ENCODE assay signal across 15 cellular contexts in the genomic region with DNA sequence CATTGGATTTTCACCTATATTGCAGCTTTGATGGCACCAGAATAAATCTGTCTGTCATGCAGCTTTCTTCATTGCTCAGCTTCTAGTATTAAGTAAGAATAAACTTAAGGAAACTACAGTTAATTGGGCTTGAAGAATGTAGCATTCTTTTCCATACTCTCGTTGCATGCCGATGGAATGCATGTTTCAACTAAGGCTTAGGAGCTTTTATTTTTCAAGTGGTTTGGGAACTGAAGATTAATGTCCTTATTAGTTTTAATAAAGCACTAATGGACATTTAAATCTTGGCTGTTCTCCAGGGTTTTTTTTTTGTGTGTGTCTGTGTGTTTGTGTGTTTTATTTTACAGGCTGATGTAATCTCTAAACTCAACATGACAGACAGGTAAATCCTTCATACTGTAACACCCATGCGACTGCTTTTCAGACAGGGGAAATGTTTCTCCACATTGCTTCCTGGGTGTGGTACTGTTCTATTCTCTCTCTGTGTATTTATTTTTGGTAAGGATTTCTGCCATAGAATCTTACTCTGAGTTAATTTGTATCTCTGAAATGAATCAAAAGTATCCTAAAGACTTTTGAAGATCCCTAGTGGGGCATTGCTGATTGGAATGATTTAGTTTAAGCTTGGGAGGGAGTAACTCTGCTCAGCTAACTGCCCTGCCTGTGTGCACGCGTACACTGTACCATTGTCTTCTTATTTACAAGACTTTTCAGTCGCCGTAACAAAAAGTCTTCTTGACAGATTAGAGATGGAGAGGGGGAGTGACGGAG. TPM values are rescaled to one million over a fixed set of nuclear protein-coding genes. Genes with fewer than 3 reads are reported as not detected.
DNase-seq lines count a peak whose midpoint lies in the region; ATAC-seq and TF ChIP-seq lines count a peak whose summit lies in the region.
"Had no signal": no experiment of that assay in that cellular context is flagged by ENCODE, and none has a peak within 500 bp of the region (broad histone marks: within the 10 kb centered on the region; RNA-seq: fewer than 3 reads in every experiment).

No MANE protein-coding gene starts in this region.

- CTCF ChIA-PET in activated CD4-positive, alpha-beta T cell treated with anti-CD3 and anti-CD28 coated beads for 36 hours (lab: Charles Lee) = interaction anchor here (0.6 to 1.5 kb wide), 6 partner anchors 9 to 532 kb away, joined by 3 to 5 read pairs (median 3); no protein-coding TSS in a partner anchor

- ATAC-seq in activated CD4-positive, alpha-beta T cell treated with anti-CD3 and anti-CD28 coated beads for 36 hours = no peak
- no peak for ATAC-seq in HG03108 (IDR thresholded peaks at IDR 0.05; ENCODE audit: unreplicated experiment)
- ATAC-seq: A549 had no signal

- DNase-seq in activated CD4-positive, alpha-beta T cell treated with anti-CD3 and anti-CD28 coated beads, Interleukin-2, amount 10 ng/mL, durations not matched to agents 24 days and 14 days = no peak
- DNase-seq in activated CD4-positive, alpha-beta T cell treated with anti-CD3 and anti-CD28 coated beads for 36 hours = no peak
- DNase-seq in activated T-helper 1 cell treated with anti-CD3 and anti-CD28 coated beads, Interleukin-12 subunit alpha, Interleukin-12 subunit beta, Interleukin-2, Interleukin-4 antibody, amounts not matched to agents 30 ng/mL and 10 ng/mL and 1 ng/mL, durations not matched to agents 14 hours and 24 hours and 36 hours (ENCODE audit: low spot score) = no peak
- DNase-seq in hepatocyte (ENCODE audit: low spot score) (no peak), suprapubic skin (ENCODE audit: low spot score in 2 of 2) (no peak), NCI-H1105 treated with DMSO at 0.1 percent for 48 hours (lab: John Stamatoyannopoulos, UW) (no peak), glutamatergic neuron (no peak)
- DNase-seq: activated CD4-positive, CD25-positive, alpha-beta regulatory T cell treated with anti-CD3 and anti-CD28 coated beads, Interleukin-2, amount 50 U/mL, for 72 hours; activated naive CD4-positive, alpha-beta T cell; DMS53; effector memory CD4-positive, alpha-beta T cell; NCI-H226; stimulated activated CD8-positive, alpha-beta memory T cell treated with anti-CD3 and anti-CD28 coated beads, Interleukin-4, amount 100 ng/mL, for 48 hours had no signal

- intact Hi-C loops in activated CD4-positive, alpha-beta T cell treated with anti-CD3 and anti-CD28 coated beads, Interleukin-2, amount 10 ng/mL, durations not matched to agents 24 days and 14 days (cut with micrococcal nuclease) = no loop called here
- intact Hi-C loops in activated CD4-positive, alpha-beta T cell treated with anti-CD3 and anti-CD28 coated beads for 36 hours (cut with DNase I, micrococcal nuclease) = no loop called here
- intact Hi-C loops in activated T-helper 1 cell treated with anti-CD3 and anti-CD28 coated beads, Interleukin-12 subunit alpha, Interleukin-12 subunit beta, Interleukin-2, Interleukin-4 antibody, amounts not matched to agents 30 ng/mL and 10 ng/mL and 1 ng/mL, durations not matched to agents 14 hours and 24 hours and 36 hours (cut with micrococcal nuclease) = no loop called here

- H3K9me2 ChIP-seq in hepatocyte (replicated peaks; ENCODE audit: insufficient read depth) = no peaks in the 10 kb centered on the region

- TF ChIP-seq CTCF in hepatocyte (IDR thresholded peaks at IDR 0.05; ENCODE audit: poor library complexity) (no peak), suprapubic skin (IDR thresholded peaks at IDR 0.05) (no peak), glutamatergic neuron (IDR thresholded peaks at IDR 0.05; ENCODE audit: partially characterized antibody, unreplicated experiment) (no peak)

- POLR2A ChIA-PET in activated CD4-positive, alpha-beta T cell treated with anti-CD3 and anti-CD28 coated beads for 36 hours (lab: Charles Lee) = no interaction called here

- WGBS in hepatocyte (ENCODE audit: low lambda C conversion rate, missing lambda C conversion rate) = 61% methylated on average over 8 of the region's 8 CpGs
- WGBS in suprapubic skin = 58% methylated on average over 8 of the region's 8 CpGs

- H3K4me1 ChIP-seq in hepatocyte (ENCODE audit: insufficient read depth) = peaks cover 10% of the 10 kb centered on the region
- H3K4me1 ChIP-seq in suprapubic skin = peaks cover 32% of the 10 kb centered on the region

- H3K36me3 ChIP-seq in hepatocyte (replicated peaks; ENCODE audit: insufficient read depth, low read depth) (no peaks in the 10 kb centered on the region), suprapubic skin (peaks cover 37% of the 10 kb centered on the region)

- TF ChIP-seq EP300 in suprapubic skin (IDR thresholded peaks at IDR 0.05) = no peak

- TF ChIP-seq POLR2A in suprapubic skin (IDR thresholded peaks at IDR 0.05) = no peak

- no peaks in the 10 kb centered on the region for H3K79me2 ChIP-seq in hepatocyte

- H4K20me1 ChIP-seq in hepatocyte (ENCODE audit: insufficient read depth, poor library complexity, severe bottlenecking) = no peaks in the 10 kb centered on the region

- peak overlapping the region; percentile 36 for H3K4me3 Mint-ChIP-seq in activated CD4-positive, alpha-beta T cell treated with anti-CD3 and anti-CD28 coated beads, Interleukin-2, amount 10 ng/mL, durations not matched to agents 24 days and 14 days
- no peak overlapping the region for H3K4me3 Mint-ChIP-seq in activated CD4-positive, alpha-beta T cell treated with anti-CD3 and anti-CD28 coated beads for 36 hours
- H3K4me3 Mint-ChIP-seq in activated T-helper 1 cell treated with anti-CD3 and anti-CD28 coated beads, Interleukin-12 subunit alpha, Interleukin-12 subunit beta, Interleukin-2, Interleukin-4 antibody, amounts not matched to agents 30 ng/mL and 10 ng/mL and 1 ng/mL, durations not matched to agents 14 hours and 24 hours and 36 hours = no peak overlapping the region
- no peak overlapping the region for H3K4me3 Mint-ChIP-seq in glutamatergic neuron (ENCODE audit: unreplicated experiment)

- no peaks in the 10 kb centered on the region for H3K27me3 Mint-ChIP-seq in activated CD4-positive, alpha-beta T cell treated with anti-CD3 and anti-CD28 coated beads, Interleukin-2, amount 10 ng/mL, durations not matched to agents 24 days and 14 days
- H3K27me3 Mint-ChIP-seq in activated CD4-positive, alpha-beta T cell treated with anti-CD3 and anti-CD28 coated beads for 36 hours = no peaks in the 10 kb centered on the region
- H3K27me3 Mint-ChIP-seq in activated T-helper 1 cell treated with anti-CD3 and anti-CD28 coated beads, Interleukin-12 subunit alpha, Interleukin-12 subunit beta, Interleukin-2, Interleukin-4 antibody, amounts not matched to agents 30 ng/mL and 10 ng/mL and 1 ng/mL, durations not matched to agents 14 hours and 24 hours and 36 hours (ENCODE audit: insufficient read depth) = no peaks in the 10 kb centered on the region
- peaks cover 1% of the 10 kb centered on the region for H3K27me3 Mint-ChIP-seq in glutamatergic neuron (ENCODE audit: unreplicated experiment)

- H3K27ac ChIP-seq in hepatocyte (peak overlapping the region; percentile 54), suprapubic skin (peak overlapping the region; percentile 45)

- H3K9me3 Mint-ChIP-seq in activated CD4-positive, alpha-beta T cell treated with anti-CD3 and anti-CD28 coated beads, Interleukin-2, amount 10 ng/mL, durations not matched to agents 24 days and 14 days = no peaks in the 10 kb centered on the region
- H3K9me3 Mint-ChIP-seq in activated CD4-positive, alpha-beta T cell treated with anti-CD3 and anti-CD28 coated beads for 36 hours (ENCODE audit: low read depth) = no peaks in the 10 kb centered on the region
- H3K9me3 Mint-ChIP-seq in activated T-helper 1 cell treated with anti-CD3 and anti-CD28 coated beads, Interleukin-12 subunit alpha, Interleukin-12 subunit beta, Interleukin-2, Interleukin-4 antibody, amounts not matched to agents 30 ng/mL and 10 ng/mL and 1 ng/mL, durations not matched to agents 14 hours and 24 hours and 36 hours = no peaks in the 10 kb centered on the region
- H3K9me3 Mint-ChIP-seq in glutamatergic neuron (ENCODE audit: unreplicated experiment) = peaks cover 1% of the 10 kb centered on the region

- H3K4me3 ChIP-seq in hepatocyte (no peak overlapping the region), suprapubic skin (no peak overlapping the region)
- H3K4me3 ChIP-seq: A549 had no signal

- H3K9me3 ChIP-seq in hepatocyte (ENCODE audit: low read depth) (no peaks in the 10 kb centered on the region), suprapubic skin (no peaks in the 10 kb centered on the region)
- H3K9me3 ChIP-seq: A549 had no signal

- H3K4me1 Mint-ChIP-seq in activated CD4-positive, alpha-beta T cell treated with anti-CD3 and anti-CD28 coated beads, Interleukin-2, amount 10 ng/mL, durations not matched to agents 24 days and 14 days = peaks cover 25% of the 10 kb centered on the region
- H3K4me1 Mint-ChIP-seq in activated CD4-positive, alpha-beta T cell treated with anti-CD3 and anti-CD28 coated beads for 36 hours = peaks cover 7% of the 10 kb centered on the region
- H3K4me1 Mint-ChIP-seq in activated T-helper 1 cell treated with anti-CD3 and anti-CD28 coated beads, Interleukin-12 subunit alpha, Interleukin-12 subunit beta, Interleukin-2, Interleukin-4 antibody, amounts not matched to agents 30 ng/mL and 10 ng/mL and 1 ng/mL, durations not matched to agents 14 hours and 24 hours and 36 hours (ENCODE audit: low read depth) = peaks cover 18% of the 10 kb centered on the region
- H3K4me1 Mint-ChIP-seq in glutamatergic neuron (ENCODE audit: low read depth, unreplicated experiment) = peaks cover 13% of the 10 kb centered on the region

- peaks cover 40% of the 10 kb centered on the region for H3K36me3 Mint-ChIP-seq in activated CD4-positive, alpha-beta T cell treated with anti-CD3 and anti-CD28 coated beads, Interleukin-2, amount 10 ng/mL, durations not matched to agents 24 days and 14 days (ENCODE audit: low read depth)
- peaks cover 29% of the 10 kb centered on the region for H3K36me3 Mint-ChIP-seq in activated CD4-positive, alpha-beta T cell treated with anti-CD3 and anti-CD28 coated beads for 36 hours (ENCODE audit: low read depth)
- peaks cover 29% of the 10 kb centered on the region for H3K36me3 Mint-ChIP-seq in activated T-helper 1 cell treated with anti-CD3 and anti-CD28 coated beads, Interleukin-12 subunit alpha, Interleukin-12 subunit beta, Interleukin-2, Interleukin-4 antibody, amounts not matched to agents 30 ng/mL and 10 ng/mL and 1 ng/mL, durations not matched to agents 14 hours and 24 hours and 36 hours (ENCODE audit: low read depth)
- no peaks in the 10 kb centered on the region for H3K36me3 Mint-ChIP-seq in glutamatergic neuron (ENCODE audit: unreplicated experiment)

- H3K27ac Mint-ChIP-seq in activated CD4-positive, alpha-beta T cell treated with anti-CD3 and anti-CD28 coated beads, Interleukin-2, amount 10 ng/mL, durations not matched to agents 24 days and 14 days = peak overlapping the region; percentile 59
- H3K27ac Mint-ChIP-seq in activated CD4-positive, alpha-beta T cell treated with anti-CD3 and anti-CD28 coated beads for 36 hours = no peak overlapping the region
- H3K27ac Mint-ChIP-seq in activated T-helper 1 cell treated with anti-CD3 and anti-CD28 coated beads, Interleukin-12 subunit alpha, Interleukin-12 subunit beta, Interleukin-2, Interleukin-4 antibody, amounts not matched to agents 30 ng/mL and 10 ng/mL and 1 ng/mL, durations not matched to agents 14 hours and 24 hours and 36 hours = peak overlapping the region; percentile 60
- no peak overlapping the region for H3K27ac Mint-ChIP-seq in glutamatergic neuron (ENCODE audit: unreplicated experiment)

- no peak overlapping the region for H3K4me2 ChIP-seq in hepatocyte
- H3K4me2 ChIP-seq: A549 had no signal

- no peaks in the 10 kb centered on the region for H3K27me3 ChIP-seq in hepatocyte
- no peaks in the 10 kb centered on the region for H3K27me3 ChIP-seq in suprapubic skin

- H2AFZ ChIP-seq in hepatocyte = no peak overlapping the region

RNA-seq across cellular contexts. Expression of gene SLC9A8, which starts 38.0 kb away (rescaled TPM):
- 15.2 and 15.7 TPM in 2 replicates for total RNA-seq in activated CD4-positive, alpha-beta T cell treated with anti-CD3 and anti-CD28 coated beads, Interleukin-2, amount 10 ng/mL, durations not matched to agents 24 days and 14 days
- total RNA-seq in activated CD4-positive, alpha-beta T cell treated with anti-CD3 and anti-CD28 coated beads for 36 hours = 10 to 100 TPM; 12.6 to 16.7 TPM
- 16.2 and 20.8 TPM in 2 replicates for total RNA-seq in activated T-helper 1 cell treated with anti-CD3 and anti-CD28 coated beads, Interleukin-12 subunit alpha, Interleukin-12 subunit beta, Interleukin-2, Interleukin-4 antibody, amounts not matched to agents 30 ng/mL and 10 ng/mL and 1 ng/mL, durations not matched to agents 14 hours and 24 hours and 36 hours
- 6.7 and 10.4 TPM in 2 replicates for total RNA-seq in hepatocyte
- 4.9 and 8.2 TPM in 2 replicates for polyA plus RNA-seq in hepatocyte
- 10 to 100 TPM in 2 of 4 donors, 1 to 10 TPM in 2; 5.7 to 15.6 (median 9.2) TPM for total RNA-seq in suprapubic skin
- total RNA-seq in glutamatergic neuron (ENCODE audit: unreplicated experiment) = 10.6 TPM

Comparison
In these comparisons a context has a peak if more than half of its experiments do, and no peak if none do; other contexts are left out.
1. H3K27ac Mint-ChIP-seq: peak in activated CD4-positive, alpha-beta T cell treated with anti-CD3 and anti-CD28 coated beads, Interleukin-2, amount 10 ng/mL, durations not matched to agents 24 days and 14 days (single experiment) and activated T-helper 1 cell treated with anti-CD3 and anti-CD28 coated beads, Interleukin-12 subunit alpha, Interleukin-12 subunit beta, Interleukin-2, Interleukin-4 antibody, amounts not matched to agents 30 ng/mL and 10 ng/mL and 1 ng/mL, durations not matched to agents 14 hours and 24 hours and 36 hours (single experiment); none in activated CD4-positive, alpha-beta T cell treated with anti-CD3 and anti-CD28 coated beads for 36 hours (single experiment) and glutamatergic neuron (single experiment).